13 cellular contexts compared by ENCODE assay signal in the genomic region with DNA sequence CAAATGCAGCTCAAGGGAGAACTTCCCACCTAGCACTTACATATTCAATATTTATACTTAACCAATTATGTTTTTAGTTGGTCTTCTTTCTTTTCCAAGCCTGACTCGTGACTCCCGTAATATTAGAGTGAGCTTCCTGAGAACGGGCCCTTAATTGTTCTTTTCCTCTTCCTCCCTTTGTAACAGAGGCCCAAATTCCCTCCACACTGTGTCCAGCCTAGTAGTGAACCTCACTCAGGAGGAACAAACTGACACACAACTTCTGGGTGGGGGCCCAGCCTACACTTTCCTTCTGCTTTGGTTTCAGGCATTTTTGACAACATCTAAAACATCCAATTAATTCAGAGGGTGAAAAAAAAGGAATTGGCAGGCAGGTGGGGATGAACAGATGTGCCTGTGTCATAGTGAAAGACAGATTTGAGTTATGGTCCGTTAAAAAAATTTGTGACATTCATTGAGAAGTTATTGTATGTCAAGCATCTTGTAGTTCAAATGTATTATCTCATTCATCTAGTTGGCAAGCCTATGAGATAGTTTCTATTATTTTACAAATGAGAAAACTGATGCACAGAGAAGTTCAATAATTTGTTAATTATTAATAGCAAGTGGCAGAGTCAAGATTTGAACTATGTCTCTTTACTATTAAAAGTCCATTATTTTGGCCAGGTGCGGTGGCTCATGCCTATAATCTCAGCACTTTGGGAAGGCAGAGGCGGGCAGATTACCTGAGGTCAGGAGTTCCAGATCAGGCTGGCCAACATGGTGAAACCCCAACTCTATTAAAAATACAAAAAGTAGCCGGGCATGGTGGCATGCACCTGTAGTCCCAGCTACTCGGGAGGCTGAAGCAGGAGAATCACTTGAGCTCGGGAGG. TPM values are rescaled to one million over a fixed set of nuclear protein-coding genes. Genes with fewer than 3 reads are reported as not detected.
A peak's percentile ranks its signal among the peaks of the same experiment; 100 is the strongest.
DNase-seq lines count a peak whose midpoint lies in the region; ATAC-seq and TF ChIP-seq lines count a peak whose summit lies in the region.
"Had no signal": no experiment of that assay in that cellular context is flagged by ENCODE, and none has a peak within 500 bp of the region (broad histone marks: within the 10 kb centered on the region; RNA-seq: fewer than 3 reads in every experiment).

No MANE protein-coding gene starts in this region.

- TF ChIP-seq POLR2A in adrenal gland (IDR thresholded peaks at IDR 0.05) = no peak

- peaks cover 11% of the 10 kb centered on the region for H3F3A ChIP-seq in neural progenitor cell (ENCODE audit: low read depth)

- H3K4me1 Mint-ChIP-seq in endothelial cell (ENCODE audit: unreplicated experiment) = peaks cover 29% of the 10 kb centered on the region
- peaks cover 10% of the 10 kb centered on the region for H3K4me1 Mint-ChIP-seq in neural progenitor cell
- H3K4me1 Mint-ChIP-seq: activated B cell treated with CpG ODN at 0.5 μM for 24 hours had no signal

- ATAC-seq in GM21381 (IDR thresholded peaks at IDR 0.05; ENCODE audit: unreplicated experiment) (peak; percentile 65), HG03060 (IDR thresholded peaks at IDR 0.05; ENCODE audit: low read depth, unreplicated experiment) (peak; percentile 63)
- ATAC-seq: HCT116 had no signal

- H3K27ac Mint-ChIP-seq in endothelial cell (ENCODE audit: unreplicated experiment) = peak overlapping the region; percentile 68
- H3K27ac Mint-ChIP-seq in neural progenitor cell = no peak overlapping the region
- H3K27ac Mint-ChIP-seq: activated B cell treated with CpG ODN at 0.5 μM for 24 hours had no signal

- intact Hi-C loops in posterior vena cava (cut with DNase I) = loop anchor here in 1 of 2 donors (10.0 kb wide), 1 partner anchor 306 kb away; no protein-coding TSS in a partner anchor
- intact Hi-C loops in adrenal gland (cut with DNase I) = no loop called here

- H3K4me3 ChIP-seq in neural progenitor cell (no peak overlapping the region), adrenal gland (no peak overlapping the region)

- H2AFZ ChIP-seq in neural progenitor cell (replicated peaks) = no peak overlapping the region

- H3K27ac ChIP-seq in neural progenitor cell = no peak overlapping the region
- no peak overlapping the region for H3K27ac ChIP-seq in adrenal gland

- H3K4me3 Mint-ChIP-seq in endothelial cell (ENCODE audit: unreplicated experiment) = no peak overlapping the region
- H3K4me3 Mint-ChIP-seq in neural progenitor cell = no peak overlapping the region
- H3K4me3 Mint-ChIP-seq: activated B cell treated with CpG ODN at 0.5 μM for 24 hours had no signal

- H3K9me3 ChIP-seq in neural progenitor cell (ENCODE audit: low read depth) = no peaks in the 10 kb centered on the region
- no peaks in the 10 kb centered on the region for H3K9me3 ChIP-seq in adrenal gland (replicated peaks in 1 of 3)

- peaks cover 8% of the 10 kb centered on the region for H4K20me1 ChIP-seq in neural progenitor cell (ENCODE audit: low read depth)

- no peaks in the 10 kb centered on the region for H3K79me2 ChIP-seq in neural progenitor cell (ENCODE audit: low read depth)

- H3K9me3 Mint-ChIP-seq in endothelial cell (ENCODE audit: unreplicated experiment) (no peaks in the 10 kb centered on the region), neural progenitor cell (no peaks in the 10 kb centered on the region)
- H3K9me3 Mint-ChIP-seq: activated B cell treated with CpG ODN at 0.5 μM for 24 hours had no signal

- no peaks in the 10 kb centered on the region for H3K27me3 ChIP-seq in neural progenitor cell
- no peaks in the 10 kb centered on the region for H3K27me3 ChIP-seq in adrenal gland

- TF ChIP-seq CTCF in GM13977 (IDR thresholded peaks at IDR 0.05; ENCODE audit: extremely low read depth, insufficient read depth, missing control alignments) (no peak), endothelial cell (IDR thresholded peaks at IDR 0.05; ENCODE audit: unreplicated experiment) (no peak), neural progenitor cell (IDR thresholded peaks at IDR 0.05) (no peak), adrenal gland (IDR thresholded peaks at IDR 0.05) (no peak)

- peak; percentile 50 for DNase-seq in GM13977 (ENCODE audit: low spot score)
- DNase-seq in endothelial cell (ENCODE audit: low spot score) = no peak
- no peak for DNase-seq in hypothalamus (lab: John Stamatoyannopoulos, UW)
- DNase-seq in posterior vena cava (ENCODE audit: low spot score) = no peak
- no peak for DNase-seq in neural progenitor cell (ENCODE audit: low spot score)
- no peak for DNase-seq in adrenal gland
- DNase-seq: activated B cell treated with CpG ODN at 0.5 μM for 24 hours; DND-41; midbrain; stimulated activated CD8-positive, alpha-beta memory T cell treated with anti-CD3 and anti-CD28 coated beads, Interleukin-4, amount 100 ng/mL, for 48 hours had no signal

- WGBS in adrenal gland, 4 donors = 80 to 89% (median 88%) methylated on average over 9 of the region's 9 CpGs

- H3K36me3 ChIP-seq in neural progenitor cell = no peaks in the 10 kb centered on the region
- H3K36me3 ChIP-seq in adrenal gland (replicated peaks in 1 of 2) = no peaks in the 10 kb centered on the region

- in situ Hi-C loops in GM13977 (cut with MboI; ENCODE audit: low pct_unique_long_range_greater_than_20kb, low sequenced_read_pairs, unreplicated experiment) = no loop called here

- H3K9ac ChIP-seq in neural progenitor cell = no peak overlapping the region

- H3K27me3 Mint-ChIP-seq in endothelial cell (ENCODE audit: unreplicated experiment) (peaks cover 5% of the 10 kb centered on the region), neural progenitor cell (ENCODE audit: insufficient read depth, low read depth) (peaks cover 4% of the 10 kb centered on the region)
- H3K27me3 Mint-ChIP-seq: activated B cell treated with CpG ODN at 0.5 μM for 24 hours had no signal

- H3K4me1 ChIP-seq in neural progenitor cell (peaks cover 10% of the 10 kb centered on the region), adrenal gland (replicated peaks in 1 of 2) (no peaks in the 10 kb centered on the region)

- H3K36me3 Mint-ChIP-seq in endothelial cell (ENCODE audit: low read depth, unreplicated experiment) (no peaks in the 10 kb centered on the region), neural progenitor cell (no peaks in the 10 kb centered on the region)

- H3K4me2 ChIP-seq in neural progenitor cell = no peak overlapping the region

RNA-seq across cellular contexts. Expression of a gene that starts 41.7 kb away (rescaled TPM):
- total RNA-seq in endothelial cell (ENCODE audit: unreplicated experiment) (23.0 TPM), posterior vena cava (10 to 100 TPM; 11.5 to 14.1 TPM), neural progenitor cell (ENCODE audit: low replicate concordance) (24.4 and 28.4 TPM in 2 replicates), adrenal gland (100 to 1,000 TPM in 1 of 8 donors, 10 to 100 TPM in 4, 1 to 10 TPM in 3; 7.3 to 117 (median 11.5) TPM)
- 1 to 10 TPM; 3.5 to 4.9 (median 4.8) TPM for polyA plus RNA-seq in adrenal gland
